In genomic region chr10:129099486-129099885, GRCh38 we compare ENCODE assay signal across 30 cellular contexts.
"Had no signal": no experiment of that assay in that cellular context is flagged by ENCODE, and none has a peak within 500 bp of the region (broad histone marks: within the 10 kb centered on the region; RNA-seq: fewer than 3 reads in every experiment).

No MANE protein-coding gene starts in this region.

- H3K36me3 ChIP-seq: left ventricle myocardium inferior, neural progenitor cell, neutrophil, ovary, stomach, thyroid gland, transverse colon, upper lobe of right lung, uterus had no signal

- DNase-seq: kidney glomerular epithelial cell; left colon; left ventricle myocardium inferior; mesendoderm; naive B cell; natural killer cell; nephron progenitor cell; occipital lobe; ovary; right cardiac atrium; stimulated activated CD4-positive, alpha-beta T cell treated with anti-CD3 and anti-CD28 coated beads, Interleukin-12 subunit alpha, Interleukin-12 subunit beta, amount 100 ng/mL, for 4 hours; stimulated activated CD4-positive, alpha-beta T cell treated with anti-CD3 and anti-CD28 coated beads, Interleukin-15, amount 100 ng/mL, for 24 hours; stimulated activated CD4-positive, alpha-beta T cell treated with anti-CD3 and anti-CD28 coated beads, Interleukin-2, amount 100 ng/mL, for 24 hours; stimulated activated CD4-positive, alpha-beta T cell treated with anti-CD3 and anti-CD28 coated beads, Interleukin-4, amount 100 ng/mL, for 1 hour; stimulated activated naive B cell treated with anti-CD40 and anti-IgM and Interleukin-4, amounts not matched to agents 10 μg/mL and 1 μg/mL and 100 μg/mL, for 72 hours; stimulated activated naive CD8-positive, alpha-beta T cell treated with anti-CD3 and anti-CD28 coated beads, Interleukin-15, Interleukin-2, amounts not matched to agents 100 U/mL and 50 U/mL, for 24 hours; stomach; testis; thyroid gland; transverse colon; upper lobe of right lung; uterus had no signal

- H3K27me3 ChIP-seq: hepatocyte, neural progenitor cell, neutrophil, ovary, stomach, testis, thyroid gland, transverse colon, upper lobe of right lung, uterus had no signal

- H3K4me3 ChIP-seq: hepatocyte, left ventricle myocardium inferior, lung, neural progenitor cell, ovary, skin epidermis, stomach, testis, thyroid gland, transverse colon, upper lobe of right lung, uterus had no signal

- ATAC-seq: left colon; natural killer cell; right cardiac atrium; sciatic nerve; stimulated activated naive B cell treated with anti-CD40 and anti-IgM and Interleukin-4, amounts not matched to agents 10 μg/mL and 1 μg/mL and 100 μg/mL, for 72 hours; stimulated activated naive CD8-positive, alpha-beta T cell treated with anti-CD3 and anti-CD28 coated beads, Interleukin-15, Interleukin-2, amounts not matched to agents 100 U/mL and 50 U/mL, for 24 hours; upper lobe of right lung had no signal

- H3K9ac ChIP-seq: neural progenitor cell had no signal

- H3K27ac ChIP-seq: hepatocyte, left ventricle myocardium inferior, neural progenitor cell, neutrophil, ovary, skin epidermis, stomach, testis, thyroid gland, transverse colon, upper lobe of right lung, uterus had no signal

- H3K27me3 Mint-ChIP-seq: naive B cell; stimulated activated naive B cell treated with anti-CD40 and anti-IgM and Interleukin-4, amounts not matched to agents 10 μg/mL and 1 μg/mL and 100 μg/mL, for 72 hours had no signal

- H3K9me3 ChIP-seq: left ventricle myocardium inferior, neutrophil, ovary, stomach, testis, thyroid gland, transverse colon, upper lobe of right lung, uterus had no signal

- H3K36me3 Mint-ChIP-seq: mesothelial cell of epicardium; naive B cell; natural killer cell; neural progenitor cell; stimulated activated naive B cell treated with anti-CD40 and anti-IgM and Interleukin-4, amounts not matched to agents 10 μg/mL and 1 μg/mL and 100 μg/mL, for 72 hours had no signal

- H3K27ac Mint-ChIP-seq: mesothelial cell of epicardium; naive B cell; natural killer cell; nephron progenitor cell; neural progenitor cell; progenitor cell of endocrine pancreas; stimulated activated naive B cell treated with anti-CD40 and anti-IgM and Interleukin-4, amounts not matched to agents 10 μg/mL and 1 μg/mL and 100 μg/mL, for 72 hours had no signal

- H3K4me1 ChIP-seq: neural progenitor cell, testis, uterus had no signal

- H3K4me1 Mint-ChIP-seq: naive B cell; natural killer cell; stimulated activated naive B cell treated with anti-CD40 and anti-IgM and Interleukin-4, amounts not matched to agents 10 μg/mL and 1 μg/mL and 100 μg/mL, for 72 hours had no signal

- H3K4me3 Mint-ChIP-seq: mesothelial cell of epicardium; naive B cell; natural killer cell; nephron progenitor cell; stimulated activated naive B cell treated with anti-CD40 and anti-IgM and Interleukin-4, amounts not matched to agents 10 μg/mL and 1 μg/mL and 100 μg/mL, for 72 hours had no signal

- H3K9me3 Mint-ChIP-seq: mesothelial cell of epicardium; natural killer cell; nephron progenitor cell; stimulated activated naive B cell treated with anti-CD40 and anti-IgM and Interleukin-4, amounts not matched to agents 10 μg/mL and 1 μg/mL and 100 μg/mL, for 72 hours had no signal
